In genomic region chr12:6817662-6818157, GRCh38 we compare ENCODE assay signal across 2 cellular contexts.
TF ChIP-seq lines count a peak whose summit lies in the region.

No MANE protein-coding gene starts in this region.

TF ChIP-seq in GM23338, 12 proteins besides CTCF, POLR2A, EP300 and RAD21:
- TF ChIP-seq EZH2phosphoT487 (IDR thresholded peaks at IDR 0.05; ENCODE audit: unreplicated experiment), result no peak
- no peak for TF ChIP-seq JUNB (IDR thresholded peaks at IDR 0.05; ENCODE audit: unreplicated experiment)
- no peak for TF ChIP-seq ZNF462 (CRISPR knock-in tag; IDR thresholded peaks at IDR 0.05)
- TF ChIP-seq NANOG (IDR thresholded peaks at IDR 0.05; ENCODE audit: borderline replicate concordance), result no peak
- no peak for TF ChIP-seq STAT1 (IDR thresholded peaks at IDR 0.05; ENCODE audit: unreplicated experiment)
- no peak for TF ChIP-seq POLR2AphosphoS5 (IDR thresholded peaks at IDR 0.05; ENCODE audit: low read depth)
- no peak for TF ChIP-seq REST (IDR thresholded peaks at IDR 0.05; ENCODE audit: unreplicated experiment)
- no peak for TF ChIP-seq CREB1 (CRISPR knock-in tag; IDR thresholded peaks at IDR 0.05; ENCODE audit: low read depth)
- TF ChIP-seq ZNF331 (CRISPR knock-in tag; IDR thresholded peaks at IDR 0.05; ENCODE audit: low read depth), result no peak
- TF ChIP-seq ZNF114 (CRISPR knock-in tag; IDR thresholded peaks at IDR 0.05), result no peak
- TF ChIP-seq EZH2 (IDR thresholded peaks at IDR 0.05; ENCODE audit: low read depth, unreplicated experiment), result no peak
- TF ChIP-seq ETS1 (IDR thresholded peaks at IDR 0.05), result no peak

TF ChIP-seq in GM12878, 131 proteins besides CTCF, POLR2A, EP300 and RAD21:
- TF ChIP-seq BCL3 (IDR thresholded peaks at IDR 0.05; ENCODE audit: borderline replicate concordance, insufficient read depth, low read depth, low read length, poor library complexity, severe bottlenecking), result peak; percentile 83
- TF ChIP-seq NFYA (IDR thresholded peaks at IDR 0.05; ENCODE audit: borderline replicate concordance, low read depth, low read length), result no peak
- peak; percentile 57 for TF ChIP-seq PBX3 (IDR thresholded peaks at IDR 0.05; ENCODE audit: insufficient replicate concordance, low read depth, low read length)
- TF ChIP-seq EED (IDR thresholded peaks at IDR 0.05; ENCODE audit: low read depth), result no peak
- TF ChIP-seq HDGF (IDR thresholded peaks at IDR 0.05), result peak; percentile 73; the same call in 1 of the 2 replicates
- TF ChIP-seq HDAC6 (IDR thresholded peaks at IDR 0.05; ENCODE audit: unreplicated experiment), result no peak
- TF ChIP-seq IRF3 (IDR thresholded peaks at IDR 0.05), result no peak
- TF ChIP-seq SUZ12 (IDR thresholded peaks at IDR 0.05; ENCODE audit: unreplicated experiment), result no peak
- TF ChIP-seq KLF5 (IDR thresholded peaks at IDR 0.05; ENCODE audit: partially characterized antibody), result no peak
- no peak for TF ChIP-seq ZBTB33 (IDR thresholded peaks at IDR 0.05)
- no peak for TF ChIP-seq ZSCAN29 (IDR thresholded peaks at IDR 0.05)
- peak; percentile 25; the same call in 1 of the 2 replicates for TF ChIP-seq TCF3 (IDR thresholded peaks at IDR 0.05; ENCODE audit: borderline replicate concordance, insufficient read depth, low read depth, low read length)
- TF ChIP-seq POLR2AphosphoS2 (IDR thresholded peaks at IDR 0.05; ENCODE audit: low read depth, low read length), result no peak
